10 cellular contexts compared by ENCODE assay signal in the genomic region with DNA sequence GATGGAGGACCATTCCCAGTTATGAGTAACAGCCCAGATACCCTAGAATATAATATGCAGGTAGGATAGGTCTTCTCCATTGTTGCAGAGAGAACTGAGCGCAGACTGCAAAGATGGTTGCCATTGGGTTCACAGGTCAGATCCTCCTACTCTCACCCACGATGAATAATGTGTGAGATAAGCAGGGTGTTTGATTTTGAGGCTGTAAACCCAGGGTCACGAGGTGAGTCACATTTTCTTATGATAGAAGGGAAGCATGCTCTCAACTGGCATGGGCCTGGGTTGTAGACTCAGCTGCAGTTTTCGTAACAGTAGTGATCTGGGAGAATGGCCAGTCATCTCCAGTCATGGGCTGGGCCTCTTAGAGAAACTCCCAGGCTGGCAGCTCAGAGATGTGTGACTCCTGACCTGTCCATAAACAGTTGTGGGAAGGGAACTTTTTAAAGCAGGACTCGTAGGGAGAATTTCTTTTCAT.
DNase-seq lines count a peak whose midpoint lies in the region; ATAC-seq lines count a peak whose summit lies in the region.
"Had no signal": no experiment of that assay in that cellular context is flagged by ENCODE, and none has a peak within 500 bp of the region (broad histone marks: within the 10 kb centered on the region; RNA-seq: fewer than 3 reads in every experiment).

No MANE protein-coding gene starts in this region.

- H3K9me3 Mint-ChIP-seq in immature natural killer cell, result no peaks in the 10 kb centered on the region
- H3K9me3 Mint-ChIP-seq in stimulated activated effector memory CD8-positive, alpha-beta T cell treated with anti-CD3 and anti-CD28 coated beads, Interleukin-12 subunit alpha, Interleukin-12 subunit beta, amount 100 ng/mL, for 72 hours, result no peaks in the 10 kb centered on the region

- H3K27me3 Mint-ChIP-seq in immature natural killer cell (ENCODE audit: low read depth in 3 of 3), result peaks cover 0 to 4% (median 0%) of the 10 kb centered on the region in 3 donors

- intact Hi-C loops in head of caudate nucleus (cut with DNase I), result no loop called here

- H3K36me3 Mint-ChIP-seq in immature natural killer cell, result no peaks in the 10 kb centered on the region
- H3K36me3 Mint-ChIP-seq in stimulated activated effector memory CD8-positive, alpha-beta T cell treated with anti-CD3 and anti-CD28 coated beads, Interleukin-12 subunit alpha, Interleukin-12 subunit beta, amount 100 ng/mL, for 72 hours, result no peaks in the 10 kb centered on the region

- DNase-seq in NOMO-1 (lab: John Stamatoyannopoulos, UW; ENCODE audit: unreplicated experiment in 2 of 2), result peak; percentile 22 to 44
- DNase-seq in NOMO-1 treated with dmso at 0.1 percent for 144 hours (lab: John Stamatoyannopoulos, UW; ENCODE audit: unreplicated experiment), result no peak
- DNase-seq in activated T-cell treated with anti-CD3 and anti-CD28 coated beads for 4 hours, result peak; percentile 2
- DNase-seq in immature natural killer cell, result peak in 2 of 3 donors; percentile 50 to 56
- DNase-seq in stimulated activated effector memory CD8-positive, alpha-beta T cell treated with anti-CD3 and anti-CD28 coated beads, Interleukin-12 subunit alpha, Interleukin-12 subunit beta, amount 100 ng/mL, for 72 hours (ENCODE audit: low spot score in 2 of 2), result no peak
- no peak for DNase-seq in NCI-H1694 treated with DMSO at 0.1 percent for 48 hours (lab: John Stamatoyannopoulos, UW)
- DNase-seq in head of caudate nucleus, result no peak
- DNase-seq: 8988T, SHP77 treated with DMSO at 0.1 percent for 48 hours had no signal

- peak; percentile 96 for ATAC-seq in stimulated activated effector memory CD8-positive, alpha-beta T cell treated with anti-CD3 and anti-CD28 coated beads, Interleukin-12 subunit alpha, Interleukin-12 subunit beta, amount 100 ng/mL, for 72 hours
- ATAC-seq in HG02571 (IDR thresholded peaks at IDR 0.05; ENCODE audit: unreplicated experiment), result no peak

- peak overlapping the region in 3 of 5 donors; percentile 19 to 57 (median 29) for H3K4me3 Mint-ChIP-seq in immature natural killer cell
- H3K4me3 Mint-ChIP-seq in stimulated activated effector memory CD8-positive, alpha-beta T cell treated with anti-CD3 and anti-CD28 coated beads, Interleukin-12 subunit alpha, Interleukin-12 subunit beta, amount 100 ng/mL, for 72 hours, result no peak overlapping the region

- H3K27ac Mint-ChIP-seq in immature natural killer cell, result peak overlapping the region in 4 of 6 donors; percentile 89 to 93 (median 90)
- H3K27ac Mint-ChIP-seq in stimulated activated effector memory CD8-positive, alpha-beta T cell treated with anti-CD3 and anti-CD28 coated beads, Interleukin-12 subunit alpha, Interleukin-12 subunit beta, amount 100 ng/mL, for 72 hours, result peak overlapping the region; percentile 41

- H3K4me1 Mint-ChIP-seq in immature natural killer cell, result peaks cover 16 to 28% of the 10 kb centered on the region in 2 donors
- peaks cover 31% of the 10 kb centered on the region for H3K4me1 Mint-ChIP-seq in stimulated activated effector memory CD8-positive, alpha-beta T cell treated with anti-CD3 and anti-CD28 coated beads, Interleukin-12 subunit alpha, Interleukin-12 subunit beta, amount 100 ng/mL, for 72 hours

Comparison
In these comparisons a context has a peak if more than half of its experiments do, and no peak if none do; other contexts are left out.
1. DNase-seq: peak in NOMO-1 (2 of 2), activated T-cell treated with anti-CD3 and anti-CD28 coated beads for 4 hours (single experiment) and immature natural killer cell (2 of 3); none in NOMO-1 treated with dmso at 0.1 percent for 144 hours (single experiment), stimulated activated effector memory CD8-positive, alpha-beta T cell treated with anti-CD3 and anti-CD28 coated beads, Interleukin-12 subunit alpha, Interleukin-12 subunit beta, amount 100 ng/mL, for 72 hours (0 of 2), NCI-H1694 treated with DMSO at 0.1 percent for 48 hours (single experiment) and head of caudate nucleus (0 of 42).